Comparison of ENCODE assay signal across 17 cellular contexts in the genomic region with DNA sequence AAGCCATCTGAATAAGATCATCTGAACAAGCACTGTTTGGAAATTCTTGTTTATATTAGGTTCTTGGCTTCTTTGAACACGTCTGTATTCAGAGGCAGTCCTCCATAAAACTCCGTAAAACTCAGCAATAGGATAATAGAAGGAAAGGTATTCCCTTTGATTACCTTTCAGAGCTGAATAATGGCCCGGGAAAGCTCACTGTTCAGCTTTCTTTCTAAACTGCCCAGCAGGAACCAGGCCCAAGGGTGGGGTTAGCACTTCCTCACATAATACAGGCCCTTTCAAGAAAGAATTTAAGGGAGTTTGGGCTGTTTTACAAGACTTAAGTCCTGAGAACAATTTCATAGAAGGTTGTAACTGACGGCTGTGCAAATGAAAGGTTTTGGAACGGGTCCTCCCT.
DNase-seq lines count a peak whose midpoint lies in the region; ATAC-seq and TF ChIP-seq lines count a peak whose summit lies in the region.
"Had no signal": no experiment of that assay in that cellular context is flagged by ENCODE, and none has a peak within 500 bp of the region (broad histone marks: within the 10 kb centered on the region; RNA-seq: fewer than 3 reads in every experiment).

No MANE protein-coding gene starts in this region.

- H3K4me3 ChIP-seq in HUES48 (ENCODE audit: low read depth, low read length) (no peak overlapping the region), hepatocyte (no peak overlapping the region), smooth muscle cell (no peak overlapping the region)
- H3K4me3 ChIP-seq: BLaER1 treated with 17β-estradiol and CSF1 and Interleukin-3, amounts not matched to agents 10 nM and 100 nM had no signal

- WGBS in hepatocyte (ENCODE audit: low lambda C conversion rate, missing lambda C conversion rate), result 34% methylated on average over 5 of the region's 5 CpGs
- WGBS in smooth muscle cell (ENCODE audit: low lambda C conversion rate), result 59% methylated on average over 5 of the region's 5 CpGs

- H3K27ac ChIP-seq in HUES48 (ENCODE audit: low read depth, low read length) (peak overlapping the region; percentile 14), hepatocyte (peak overlapping the region; percentile 3), smooth muscle cell (ENCODE audit: low read depth) (no peak overlapping the region)
- H3K27ac ChIP-seq: BLaER1 treated with 17β-estradiol and CSF1 and Interleukin-3, amounts not matched to agents 10 nM and 100 nM had no signal

- DNase-seq in activated CD8-positive, alpha-beta memory T cell treated with anti-CD3 and anti-CD28 coated beads, Interleukin-2, amount 50 U/mL, for 48 hours, result peak; percentile 7
- no peak for DNase-seq in activated CD8-positive, alpha-beta memory T cell treated with anti-CD3 and anti-CD28 coated beads, Interleukin-2, amount 50 U/mL, for 4 hours
- no peak for DNase-seq in hepatocyte (ENCODE audit: low spot score)
- DNase-seq in smooth muscle cell (lab: John Stamatoyannopoulos, UW; ENCODE audit: unreplicated experiment), result no peak
- no peak for DNase-seq in iPS-NIHi11 (ENCODE audit: low spot score)
- no peak for DNase-seq in cerebellar nuclear complex (lab: John Stamatoyannopoulos, UW)
- DNase-seq: 8988T; ACHN; Calu3; CD4-positive, CD25-positive, alpha-beta regulatory T cell; DMS 273 treated with DMSO at 0.1 percent for 48 hours; DMS79; H7 had no signal

- H3K4me1 ChIP-seq in HUES48 (ENCODE audit: control insufficient read depth, insufficient read depth, low read length), result 0 out of 2 replicates have a peak, but pooled peaks cover 6% of the 10 kb centered on the region
- peaks cover 3% of the 10 kb centered on the region for H3K4me1 ChIP-seq in hepatocyte (ENCODE audit: insufficient read depth)
- H3K4me1 ChIP-seq in smooth muscle cell (ENCODE audit: low read depth), result peaks cover 5% of the 10 kb centered on the region

- H3K4me2 ChIP-seq in hepatocyte (peak overlapping the region; percentile 32), smooth muscle cell (no peak overlapping the region)
- H3K4me2 ChIP-seq: BLaER1 treated with 17β-estradiol and CSF1 and Interleukin-3, amounts not matched to agents 10 nM and 100 nM had no signal

- H4K20me1 ChIP-seq in hepatocyte (ENCODE audit: insufficient read depth, poor library complexity, severe bottlenecking) (no peaks in the 10 kb centered on the region), smooth muscle cell (ENCODE audit: low read depth) (no peaks in the 10 kb centered on the region)
- H4K20me1 ChIP-seq: BLaER1 treated with 17β-estradiol and CSF1 and Interleukin-3, amounts not matched to agents 10 nM and 100 nM had no signal

- H2AFZ ChIP-seq in hepatocyte (peak overlapping the region; percentile 45), smooth muscle cell (ENCODE audit: low read depth) (peak overlapping the region; percentile 54)

- H3K36me3 ChIP-seq in HUES48 (ENCODE audit: control insufficient read depth, insufficient read depth, low read length) (no peaks in the 10 kb centered on the region), hepatocyte (replicated peaks; ENCODE audit: insufficient read depth, low read depth) (no peaks in the 10 kb centered on the region), smooth muscle cell (ENCODE audit: low read depth) (no peaks in the 10 kb centered on the region)
- H3K36me3 ChIP-seq: BLaER1 treated with 17β-estradiol and CSF1 and Interleukin-3, amounts not matched to agents 10 nM and 100 nM had no signal

- no peaks in the 10 kb centered on the region for H3K9me2 ChIP-seq in hepatocyte (replicated peaks; ENCODE audit: insufficient read depth)

- ATAC-seq in GM18873 (IDR thresholded peaks at IDR 0.05; ENCODE audit: low FRiP score, unreplicated experiment), result no peak
- ATAC-seq: HepG2 had no signal

- H3F3A ChIP-seq in smooth muscle cell (ENCODE audit: low read depth), result no peaks in the 10 kb centered on the region

- no peaks in the 10 kb centered on the region for H3K27me3 ChIP-seq in HUES48 (ENCODE audit: control insufficient read depth, insufficient read depth, low read length)
- H3K27me3 ChIP-seq in hepatocyte, result no peaks in the 10 kb centered on the region
- no peaks in the 10 kb centered on the region for H3K27me3 ChIP-seq in smooth muscle cell (ENCODE audit: low read depth)
- H3K27me3 ChIP-seq: BLaER1 treated with 17β-estradiol and CSF1 and Interleukin-3, amounts not matched to agents 10 nM and 100 nM had no signal

- TF ChIP-seq CTCF in hepatocyte (IDR thresholded peaks at IDR 0.05; ENCODE audit: poor library complexity) (no peak), smooth muscle cell (IDR thresholded peaks at IDR 0.05; ENCODE audit: borderline replicate concordance, insufficient read depth, poor library complexity, severe bottlenecking) (no peak)

- H3K9ac ChIP-seq in HUES48 (ENCODE audit: low read depth, low read length) (no peak overlapping the region), smooth muscle cell (ENCODE audit: low read depth) (no peak overlapping the region)
- H3K9ac ChIP-seq: BLaER1 treated with 17β-estradiol and CSF1 and Interleukin-3, amounts not matched to agents 10 nM and 100 nM had no signal

- H3K9me3 ChIP-seq in HUES48 (ENCODE audit: control insufficient read depth, insufficient read depth, low read length) (no peaks in the 10 kb centered on the region), hepatocyte (ENCODE audit: low read depth) (no peaks in the 10 kb centered on the region), smooth muscle cell (replicated peaks; ENCODE audit: low read depth) (no peaks in the 10 kb centered on the region)

- H3K79me2 ChIP-seq in hepatocyte, result no peaks in the 10 kb centered on the region
- H3K79me2 ChIP-seq in smooth muscle cell (ENCODE audit: low read depth), result no peaks in the 10 kb centered on the region
